8 cellular contexts compared by ENCODE assay signal in the genomic region with DNA sequence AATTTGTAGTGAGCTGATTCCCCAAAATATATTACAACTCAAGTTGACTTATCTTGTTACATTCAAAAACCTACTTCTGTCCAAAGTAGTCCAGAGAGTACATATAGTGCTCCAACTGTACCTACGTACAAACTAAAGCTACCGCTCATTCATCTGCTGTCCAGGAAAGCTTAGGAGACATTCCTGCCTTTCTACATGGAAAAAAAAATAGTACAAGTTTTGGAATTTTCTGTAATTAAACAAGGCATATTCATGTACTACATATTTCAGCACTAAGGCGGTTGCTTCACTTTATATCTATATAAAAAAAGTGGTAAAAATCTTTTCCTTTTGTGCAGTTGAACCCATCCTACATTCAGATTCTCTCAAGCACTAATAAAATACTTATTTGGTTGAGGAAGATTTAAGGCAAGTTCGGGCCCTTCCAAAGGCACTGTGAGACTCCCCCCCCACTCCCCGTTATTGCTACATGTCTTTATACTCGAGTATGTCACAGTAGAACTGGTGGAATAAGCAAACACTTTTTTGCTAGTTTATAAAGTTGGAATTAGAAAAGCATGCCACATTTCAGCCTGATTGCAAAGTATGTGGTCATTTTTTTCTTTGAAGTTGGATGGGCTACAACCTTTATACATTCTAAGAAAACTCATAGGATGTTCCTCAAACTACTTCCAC. TPM values are rescaled to one million over a fixed set of nuclear protein-coding genes. Genes with fewer than 3 reads are reported as not detected.
A peak's percentile ranks its signal among the peaks of the same experiment; 100 is the strongest.
DNase-seq lines count a peak whose midpoint lies in the region; ATAC-seq and TF ChIP-seq lines count a peak whose summit lies in the region.

No MANE protein-coding gene starts in this region.

- H3K9me3 ChIP-seq in skeletal muscle tissue (ENCODE audit: control insufficient read depth in 3 of 3, low read length in 3 of 3), result no peaks in the 10 kb centered on the region

- H3K27ac Mint-ChIP-seq in HFFc6, result peak overlapping the region; percentile 97

- H3K4me3 ChIP-seq in WI38 (ENCODE audit: low read depth, low read length) (peak overlapping the region; percentile 88), skeletal muscle tissue (ENCODE audit: low read length in 3 of 3) (peak overlapping the region; percentile 87 to 97 (median 92))

- no peak for TF ChIP-seq CTCF in HFFc6 (IDR thresholded peaks at IDR 0.05)
- TF ChIP-seq CTCF in WI38 (IDR thresholded peaks at IDR 0.05; ENCODE audit: low read depth, low read length), result no peak
- no peak for TF ChIP-seq CTCF in foreskin keratinocyte (conservative IDR thresholded peaks at IDR 0.05)

- H3K4me1 ChIP-seq in foreskin keratinocyte (peaks cover 8% of the 10 kb centered on the region), skeletal muscle tissue (ENCODE audit: control insufficient read depth in 3 of 3, insufficient read depth in 3 of 3, low read length in 3 of 3) (peaks cover 50 to 59% (median 57%) of the 10 kb centered on the region in 3 donors)

- no peak for ATAC-seq in foreskin keratinocyte
- no peak for ATAC-seq in HG03342 (IDR thresholded peaks at IDR 0.05; ENCODE audit: unreplicated experiment)
- ATAC-seq in HG03139 (IDR thresholded peaks at IDR 0.05; ENCODE audit: unreplicated experiment), result no peak
- ATAC-seq in GM21786 (IDR thresholded peaks at IDR 0.05; ENCODE audit: unreplicated experiment), result no peak

- peaks cover 54% of the 10 kb centered on the region for H3K4me1 Mint-ChIP-seq in HFFc6 (ENCODE audit: low read depth)

- H3K27me3 ChIP-seq in foreskin keratinocyte (no peaks in the 10 kb centered on the region), skeletal muscle tissue (ENCODE audit: control insufficient read depth in 3 of 3, insufficient read depth in 3 of 3, low read length in 3 of 3) (no peaks in the 10 kb centered on the region)

- peaks cover 2% of the 10 kb centered on the region; the same call in 1 of the 2 replicates for H3K27me3 Mint-ChIP-seq in HFFc6 (ENCODE audit: insufficient read depth)

- H3K27ac ChIP-seq in foreskin keratinocyte, result peak overlapping the region; percentile 67
- H3K27ac ChIP-seq in skeletal muscle tissue (ENCODE audit: low read depth, low read length), result peak overlapping the region; percentile 94

- H3K9me3 Mint-ChIP-seq in HFFc6, result no peaks in the 10 kb centered on the region

- H3K36me3 Mint-ChIP-seq in HFFc6 (ENCODE audit: low read depth), result peaks cover 19% of the 10 kb centered on the region

- H3K4me3 Mint-ChIP-seq in HFFc6, result peak overlapping the region; percentile 90

- no peak for DNase-seq in HFFc6
- DNase-seq in foreskin keratinocyte, result no peak
- no peak for DNase-seq in COLO668 (lab: John Stamatoyannopoulos, UW; ENCODE audit: unreplicated experiment)

- peak overlapping the region; percentile 89 to 99 (median 93) for H3K9ac ChIP-seq in skeletal muscle tissue (ENCODE audit: low read depth in 1 of 3, low read length in 3 of 3)

- H3K36me3 ChIP-seq in skeletal muscle tissue (ENCODE audit: control insufficient read depth in 3 of 3, insufficient read depth in 3 of 3, low read length in 3 of 3), result peaks cover 12 to 22% (median 15%) of the 10 kb centered on the region in 3 donors

RNA-seq across cellular contexts. Expression of gene ZFP36L2, which starts 3.8 kb away (rescaled TPM):
- 10 to 100 TPM; 66.6 to 94.5 (median 81.5) TPM for total RNA-seq in HFFc6 (2021; fragmentation: NEBNext Ultra II Directional; extraction: Animal tissue kit (Norgen Biotek cat#: 25700))
- total RNA-seq in foreskin keratinocyte (124 and 137 TPM in 2 replicates), skeletal muscle tissue (14.1 TPM)
- 127 and 136 TPM in 2 replicates for polyA plus RNA-seq in foreskin keratinocyte
